Comparison of ENCODE assay signal across 22 cellular contexts in the genomic region with DNA sequence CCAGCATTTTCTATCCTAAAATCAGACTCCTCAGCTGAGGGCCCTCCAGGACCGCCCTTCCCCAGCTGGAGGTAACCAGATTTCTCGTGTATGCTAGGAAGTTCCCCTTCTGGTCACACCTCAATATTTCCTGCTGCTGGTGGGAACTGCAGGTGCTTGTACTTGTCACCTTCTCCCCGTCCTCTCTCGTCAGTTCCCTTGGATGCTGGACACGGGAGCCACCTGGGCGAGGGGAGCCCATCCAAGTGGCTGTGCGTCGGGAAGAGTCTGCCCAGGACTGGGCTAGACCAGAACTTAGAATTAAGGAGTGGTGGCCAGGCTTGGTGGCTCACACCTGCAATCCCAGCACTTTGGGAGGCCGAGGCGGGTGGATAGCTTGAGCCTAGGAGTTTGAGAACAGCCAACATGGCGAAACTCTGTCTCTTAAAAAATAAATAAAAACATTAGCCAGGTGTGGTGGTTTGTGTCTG. TPM values are rescaled to one million over a fixed set of nuclear protein-coding genes. Genes with fewer than 3 reads are reported as not detected.
DNase-seq lines count a peak whose midpoint lies in the region; ATAC-seq and TF ChIP-seq lines count a peak whose summit lies in the region.
"Had no signal": no experiment of that assay in that cellular context is flagged by ENCODE, and none has a peak within 500 bp of the region (broad histone marks: within the 10 kb centered on the region; RNA-seq: fewer than 3 reads in every experiment).

No MANE protein-coding gene starts in this region.

- H3K4me3 Mint-ChIP-seq in activated naive CD8-positive, alpha-beta T cell treated with anti-CD3 and anti-CD28 coated beads, Interleukin-2, amount 50 U/mL, for 24 hours, result peak overlapping the region; percentile 17
- peak overlapping the region; percentile 61 for H3K4me3 Mint-ChIP-seq in mesothelial cell of epicardium

- H3K4me3 ChIP-seq in heart left ventricle, result no peak overlapping the region
- H3K4me3 ChIP-seq in right atrium auricular region, result no peak overlapping the region
- H3K4me3 ChIP-seq in thyroid gland (replicated peaks in 1 of 3), result no peak overlapping the region
- no peak overlapping the region for H3K4me3 ChIP-seq in SJCRH30
- H3K4me3 ChIP-seq: cardiac muscle cell had no signal

- peaks cover 19 to 59% (median 35%) of the 10 kb centered on the region in 9 donors for H3K27me3 ChIP-seq in heart left ventricle
- H3K27me3 ChIP-seq in right atrium auricular region, result no peaks in the 10 kb centered on the region
- no peaks in the 10 kb centered on the region for H3K27me3 ChIP-seq in thyroid gland
- H3K27me3 ChIP-seq in SJCRH30, result peaks cover 30% of the 10 kb centered on the region

- no peaks in the 10 kb centered on the region for H3K4me1 Mint-ChIP-seq in activated naive CD8-positive, alpha-beta T cell treated with anti-CD3 and anti-CD28 coated beads, Interleukin-2, amount 50 U/mL, for 24 hours
- peaks cover 13% of the 10 kb centered on the region for H3K4me1 Mint-ChIP-seq in mesothelial cell of epicardium

- no peaks in the 10 kb centered on the region for H3K9me3 Mint-ChIP-seq in activated naive CD8-positive, alpha-beta T cell treated with anti-CD3 and anti-CD28 coated beads, Interleukin-2, amount 50 U/mL, for 24 hours
- H3K9me3 Mint-ChIP-seq in mesothelial cell of epicardium, result no peaks in the 10 kb centered on the region

- peak in 3 of 5 donors; percentile 6 to 46 (median 19) for DNase-seq in heart left ventricle
- DNase-seq in right atrium auricular region (ENCODE audit: low spot score), result no peak
- DNase-seq in activated naive CD8-positive, alpha-beta T cell treated with anti-CD3 and anti-CD28 coated beads, Interleukin-2, amount 50 U/mL, for 24 hours, result no peak
- peak in 1 of 2 experiments; percentile 34 for DNase-seq in mesothelial cell of epicardium (ENCODE audit: low spot score in 2 of 2, unreplicated experiment in 2 of 2)
- peak; percentile 1 to 2 for DNase-seq in thyroid gland
- DNase-seq in SJCRH30, result no peak
- DNase-seq: ACHN; activated CD4-positive, alpha-beta T cell treated with anti-CD3 and anti-CD28 coated beads, Interleukin-2, amount 50 U/mL, for 4 hours; activated naive CD4-positive, alpha-beta T cell; EL; hippocampal formation; NCI-H1092 treated with DMSO at 0.1 percent for 48 hours; NCI-H2081; NCI-H446 had no signal

- H3K36me3 Mint-ChIP-seq in activated naive CD8-positive, alpha-beta T cell treated with anti-CD3 and anti-CD28 coated beads, Interleukin-2, amount 50 U/mL, for 24 hours (ENCODE audit: low read depth), result no peaks in the 10 kb centered on the region
- H3K36me3 Mint-ChIP-seq in mesothelial cell of epicardium, result no peaks in the 10 kb centered on the region

- no peak for ATAC-seq in heart left ventricle
- no peak for ATAC-seq in activated naive CD8-positive, alpha-beta T cell treated with anti-CD3 and anti-CD28 coated beads, Interleukin-2, amount 50 U/mL, for 24 hours
- no peak for ATAC-seq in HG03025 (IDR thresholded peaks at IDR 0.05; ENCODE audit: low FRiP score, unreplicated experiment)
- no peak for ATAC-seq in GM18502 (IDR thresholded peaks at IDR 0.05; ENCODE audit: poor library complexity, unreplicated experiment)
- ATAC-seq: lower lobe of right lung had no signal

- H3K27ac ChIP-seq in heart left ventricle (no peak overlapping the region), right atrium auricular region (no peak overlapping the region), thyroid gland (no peak overlapping the region), SJCRH30 (no peak overlapping the region)
- H3K27ac ChIP-seq: BLaER1, cardiac muscle cell, lower lobe of right lung had no signal

- TF ChIP-seq CTCF in heart left ventricle (IDR thresholded peaks at IDR 0.05) (no peak), right atrium auricular region (IDR thresholded peaks at IDR 0.05) (no peak), mesothelial cell of epicardium (IDR thresholded peaks at IDR 0.05; ENCODE audit: unreplicated experiment) (no peak), thyroid gland (IDR thresholded peaks at IDR 0.05) (no peak)

- H3K36me3 ChIP-seq in heart left ventricle, result no peaks in the 10 kb centered on the region
- H3K36me3 ChIP-seq in right atrium auricular region, result no peaks in the 10 kb centered on the region
- no peaks in the 10 kb centered on the region for H3K36me3 ChIP-seq in thyroid gland
- no peaks in the 10 kb centered on the region for H3K36me3 ChIP-seq in SJCRH30
- H3K36me3 ChIP-seq: BLaER1, cardiac muscle cell, lower lobe of right lung had no signal

- 73 to 81% (median 79%) methylated on average over 11 of the region's 11 CpGs for WGBS in heart left ventricle, 4 donors
- 85 to 88% methylated on average over 11 of the region's 11 CpGs for WGBS in thyroid gland, 2 donors

- peaks cover 0 to 18% (median 4%) of the 10 kb centered on the region in 12 donors for H3K4me1 ChIP-seq in heart left ventricle
- peaks cover 0 to 20% of the 10 kb centered on the region in 2 donors for H3K4me1 ChIP-seq in right atrium auricular region
- peaks cover 10 to 15% of the 10 kb centered on the region in 2 donors for H3K4me1 ChIP-seq in thyroid gland
- no peaks in the 10 kb centered on the region for H3K4me1 ChIP-seq in SJCRH30
- H3K4me1 ChIP-seq: lower lobe of right lung had no signal

- no peak overlapping the region for H3K27ac Mint-ChIP-seq in activated naive CD8-positive, alpha-beta T cell treated with anti-CD3 and anti-CD28 coated beads, Interleukin-2, amount 50 U/mL, for 24 hours
- H3K27ac Mint-ChIP-seq in mesothelial cell of epicardium, result peak overlapping the region; percentile 59

- TF ChIP-seq POLR2A in heart left ventricle (IDR thresholded peaks at IDR 0.05) (no peak), thyroid gland (IDR thresholded peaks at IDR 0.05) (no peak)

- H3K9me3 ChIP-seq in heart left ventricle, result no peaks in the 10 kb centered on the region
- H3K9me3 ChIP-seq in right atrium auricular region, result no peaks in the 10 kb centered on the region
- no peaks in the 10 kb centered on the region for H3K9me3 ChIP-seq in thyroid gland
- H3K9me3 ChIP-seq in SJCRH30 (replicated peaks), result no peaks in the 10 kb centered on the region
- H3K9me3 ChIP-seq: BLaER1, lower lobe of right lung had no signal

- H3K27me3 Mint-ChIP-seq in activated naive CD8-positive, alpha-beta T cell treated with anti-CD3 and anti-CD28 coated beads, Interleukin-2, amount 50 U/mL, for 24 hours, result peaks cover 24% of the 10 kb centered on the region
- H3K27me3 Mint-ChIP-seq in mesothelial cell of epicardium (ENCODE audit: low read depth), result peaks cover 47% of the 10 kb centered on the region

- intact Hi-C loops in heart left ventricle (cut with DNase I) (no loop called here), thyroid gland (cut with DNase I) (no loop called here)

RNA-seq across cellular contexts. Expression of gene KIF26A, which starts 23.2 kb away (rescaled TPM):
- total RNA-seq in heart left ventricle (10 to 100 TPM in 2 of 9 donors, 1 to 10 TPM in 7; 4.9 to 12.6 (median 7.8) TPM), right atrium auricular region (10 to 100 TPM in 1 of 2 donors, 1 to 10 TPM in 1; 5.6 to 14.1 TPM), mesothelial cell of epicardium (18.4 to 20.0 TPM (median 19.4 TPM) in 3 replicates), thyroid gland (1 to 10 TPM; 3.3 to 6.2 (median 4.9) TPM)
- polyA plus RNA-seq in heart left ventricle, result 1 to 10 TPM; 5.0 to 8.0 TPM
- total RNA-seq in SJCRH30 (2014; rRNA removed; shearing (Covaris generic)), result 68.2 and 72.1 TPM in 2 replicates
- total RNA-seq: osteoblast had no signal

RNA-seq across cellular contexts. Expression of gene ASPG, which starts 29.7 kb away (rescaled TPM):
- total RNA-seq in heart left ventricle (10 to 100 TPM in 7 of 9 donors, 1 to 10 TPM in 2; 6.0 to 54.6 (median 16.3) TPM), right atrium auricular region (100 to 1,000 TPM in 1 of 2 donors, 10 to 100 TPM in 1; 78.5 to 161 TPM), mesothelial cell of epicardium (3.3 to 4.0 TPM (median 3.6 TPM) in 3 replicates), thyroid gland (10 to 100 TPM in 2 of 4 donors, 1 to 10 TPM in 2; 7.5 to 24.0 (median 15.2) TPM)
- polyA plus RNA-seq in heart left ventricle, result 10 to 100 TPM in 1 of 2 donors, 1 to 10 TPM in 1; 3.2 to 16.3 TPM
- 0.35 and 0.51 TPM in 2 replicates for total RNA-seq in SJCRH30 (2014; rRNA removed; shearing (Covaris generic))
- total RNA-seq: dermis microvascular lymphatic vessel endothelial cell; osteoblast; T-helper 2 cell treated with Interferon-gamma antibody and Interleukin-4, amounts not matched to agents 100 ng/mL and 5 ng/mL, for 36 hours had no signal

Comparison
In these comparisons a context has a peak if more than half of its experiments do, and no peak if none do; other contexts are left out.
1. DNase-seq: peak in heart left ventricle (3 of 5) and thyroid gland (2 of 2); none in right atrium auricular region (single experiment), activated naive CD8-positive, alpha-beta T cell treated with anti-CD3 and anti-CD28 coated beads, Interleukin-2, amount 50 U/mL, for 24 hours (single experiment) and SJCRH30 (0 of 2).